Comparison of ENCODE assay signal across 26 cellular contexts in the genomic region with DNA sequence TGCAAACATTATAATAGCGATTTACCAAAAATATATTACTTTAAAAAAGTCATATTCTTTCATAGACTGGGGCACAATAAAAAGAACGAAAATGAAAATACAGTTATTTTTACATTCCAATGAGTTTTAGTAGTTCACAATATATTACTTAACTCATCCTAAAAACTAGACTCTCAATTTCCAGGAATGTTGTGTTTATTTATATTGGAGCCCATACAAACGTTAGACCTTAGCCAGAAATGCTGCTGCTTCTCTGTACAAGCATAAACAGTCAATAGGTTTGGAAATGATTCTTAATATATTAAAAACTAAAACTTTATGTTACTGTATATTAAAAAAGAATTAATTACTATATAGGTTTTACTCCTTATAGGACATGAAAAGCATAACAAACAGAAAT.
DNase-seq lines count a peak whose midpoint lies in the region; ATAC-seq, FAIRE-seq and TF ChIP-seq lines count a peak whose summit lies in the region.
"Had no signal": no experiment of that assay in that cellular context is flagged by ENCODE, and none has a peak within 500 bp of the region (broad histone marks: within the 10 kb centered on the region; RNA-seq: fewer than 3 reads in every experiment).

No MANE protein-coding gene starts in this region.

- no peak overlapping the region for H3K4me3 Mint-ChIP-seq in naive thymus-derived CD8-positive, alpha-beta T cell

- no peak for TF ChIP-seq POLR2A in H54 (IDR thresholded peaks at IDR 0.05; ENCODE audit: low read depth, low read length)

- POLR2A ChIA-PET in AG04450 (lab: Yijun Ruan, JAX), result no interaction called here
- POLR2A ChIA-PET in naive thymus-derived CD8-positive, alpha-beta T cell (lab: Charles Lee), result no interaction called here

- no peak overlapping the region for H3K27ac ChIP-seq in AG04450 (ENCODE audit: low read depth, low read length)
- H3K27ac ChIP-seq: PC-9, SJCRH30 had no signal

- no peaks in the 10 kb centered on the region for H3K27me3 ChIP-seq in AG04450 (ENCODE audit: control insufficient read depth, insufficient read depth, low read length)
- H3K27me3 ChIP-seq: SJCRH30 had no signal

- ATAC-seq in naive thymus-derived CD8-positive, alpha-beta T cell, result no peak
- no peak for ATAC-seq in GM21737 (IDR thresholded peaks at IDR 0.05; ENCODE audit: unreplicated experiment)
- ATAC-seq: Right ventricle myocardium inferior, SK-N-SH treated with all-trans-retinoic acid at 6 μM for 48 hours had no signal

- no peak overlapping the region for H3K27ac Mint-ChIP-seq in naive thymus-derived CD8-positive, alpha-beta T cell

- in situ Hi-C loops in astrocyte of the spinal cord (cut with HindIII; ENCODE audit: low sequenced_read_pairs), result no loop called here

- DNase-seq in AG04450 (ENCODE audit: low read depth, low spot score), result peak; percentile 52
- DNase-seq in LHCN-M2 (ENCODE audit: low read depth), result peak; percentile 22
- DNase-seq in astrocyte of the spinal cord (ENCODE audit: low read depth, low spot score), result peak; percentile 50
- DNase-seq in fibroblast of pulmonary artery (ENCODE audit: low read depth), result peak; percentile 40
- no peak for DNase-seq in cerebellar nuclear complex (lab: John Stamatoyannopoulos, UW)
- DNase-seq in naive thymus-derived CD8-positive, alpha-beta T cell, result no peak
- DNase-seq in H54 (ENCODE audit: insufficient read length, low spot score), result no peak
- DNase-seq: 8988T, ACHN, Calu3, DND-41, MV-4-11, NCI-H1105, NCI-H1436 treated with DMSO at 0.1 percent for 48 hours, NCI-H187 treated with DMSO at 0.1 percent for 48 hours, NCI-H2107, NCI-H446 treated with DMSO at 0.1 percent for 48 hours, NCI-H526, NCI-H82, PC-9, SJCRH30 had no signal

- FAIRE-seq in H54 (lab: Jason Lieb, UNC), result no peak
- FAIRE-seq: GM18507, H1 had no signal

- H3K9me3 Mint-ChIP-seq in naive thymus-derived CD8-positive, alpha-beta T cell, result peaks cover 0 to 15% (median 8%) of the 10 kb centered on the region in 9 donors

- CTCF ChIA-PET in AG04450 (lab: Charles Lee), result no interaction called here

- no peaks in the 10 kb centered on the region for H3K4me1 Mint-ChIP-seq in naive thymus-derived CD8-positive, alpha-beta T cell

- H3K27me3 Mint-ChIP-seq in naive thymus-derived CD8-positive, alpha-beta T cell, result no peaks in the 10 kb centered on the region

- H3K4me3 ChIP-seq in AG04450 (ENCODE audit: low read depth, low read length), result no peak overlapping the region
- H3K4me3 ChIP-seq in astrocyte of the spinal cord (ENCODE audit: low read depth, low read length), result no peak overlapping the region
- H3K4me3 ChIP-seq in fibroblast of pulmonary artery (replicated peaks; ENCODE audit: low read depth, low read length), result no peak overlapping the region
- H3K4me3 ChIP-seq: PC-9, SJCRH30 had no signal

- TF ChIP-seq CTCF in AG04450 (IDR thresholded peaks at IDR 0.05; ENCODE audit: low read depth, low read length) (no peak), astrocyte of the spinal cord (IDR thresholded peaks at IDR 0.05; ENCODE audit: low read depth, low read length) (no peak), fibroblast of pulmonary artery (IDR thresholded peaks at IDR 0.05; ENCODE audit: low read length, missing control alignments) (no peak)

- H3K36me3 Mint-ChIP-seq in naive thymus-derived CD8-positive, alpha-beta T cell, result no peaks in the 10 kb centered on the region

- H3K9me3 ChIP-seq in AG04450 (ENCODE audit: control insufficient read depth, insufficient read depth, low read length), result no peaks in the 10 kb centered on the region
- H3K9me3 ChIP-seq: SJCRH30 had no signal

Comparison
In these comparisons a context has a peak if more than half of its experiments do, and no peak if none do; other contexts are left out.
1. DNase-seq: peak in AG04450 (single experiment), LHCN-M2 (single experiment), astrocyte of the spinal cord (single experiment) and fibroblast of pulmonary artery (single experiment); none in cerebellar nuclear complex (0 of 2), naive thymus-derived CD8-positive, alpha-beta T cell (0 of 10) and H54 (single experiment).